ENCODE assay signal across 12 cellular contexts in genomic region chr12:67517181-67517887, GRCh38.
DNase-seq lines count a peak whose midpoint lies in the region; ATAC-seq and TF ChIP-seq lines count a peak whose summit lies in the region.
"Had no signal": no experiment of that assay in that cellular context is flagged by ENCODE, and none has a peak within 500 bp of the region (broad histone marks: within the 10 kb centered on the region; RNA-seq: fewer than 3 reads in every experiment).

No MANE protein-coding gene starts in this region.

- intact Hi-C loops in spleen (cut with DNase I; ENCODE audit: low total_unique reads): no loop called here

- H3K9ac ChIP-seq in KMS-11: no peak overlapping the region
- H3K9ac ChIP-seq: parathyroid adenoma had no signal

- no peak for ATAC-seq in GM19452 (IDR thresholded peaks at IDR 0.05; ENCODE audit: unreplicated experiment)

- H3K4me1 ChIP-seq in KMS-11 (ENCODE audit: low read depth, poor library complexity, severe bottlenecking): peaks cover 39% of the 10 kb centered on the region
- peaks cover 0 to 26% (median 5%) of the 10 kb centered on the region in 6 donors for H3K4me1 ChIP-seq in spleen
- H3K4me1 ChIP-seq: parathyroid adenoma had no signal

- no peak overlapping the region for H3K27ac ChIP-seq in KMS-11
- no peak overlapping the region for H3K27ac ChIP-seq in spleen
- H3K27ac ChIP-seq: HL-60, parathyroid adenoma had no signal

- no peaks in the 10 kb centered on the region for H4K20me1 ChIP-seq in KMS-11 (ENCODE audit: insufficient read depth)

- no peaks in the 10 kb centered on the region for H3K79me2 ChIP-seq in KMS-11 (ENCODE audit: insufficient read depth, low read depth)
- H3K79me2 ChIP-seq: parathyroid adenoma had no signal

- H3K9me3 ChIP-seq in spleen: no peaks in the 10 kb centered on the region

- DNase-seq in A172 (ENCODE audit: low spot score) (peak; percentile 81), amniotic epithelial cell (ENCODE audit: low read depth) (peak; percentile 33), kidney epithelial cell (ENCODE audit: low read depth) (peak; percentile 23), NCI-H187 (lab: John Stamatoyannopoulos, UW) (no peak), spleen (no peak), NCI-H526 treated with DMSO at 0.1 percent for 48 hours (lab: John Stamatoyannopoulos, UW) (no peak)
- DNase-seq: head of caudate nucleus, HFFc6 had no signal

- no peak for TF ChIP-seq POLR2A in spleen (IDR thresholded peaks at IDR 0.05)

- no peaks in the 10 kb centered on the region for H3K27me3 ChIP-seq in KMS-11 (ENCODE audit: insufficient read depth, low read depth)
- no peaks in the 10 kb centered on the region for H3K27me3 ChIP-seq in kidney epithelial cell (ENCODE audit: control insufficient read depth, insufficient read depth, low read length)
- no peaks in the 10 kb centered on the region for H3K27me3 ChIP-seq in spleen (replicated peaks in 1 of 7)

- H2AFZ ChIP-seq in KMS-11 (ENCODE audit: low read depth): no peak overlapping the region
- H2AFZ ChIP-seq: parathyroid adenoma had no signal

- H3K36me3 ChIP-seq in KMS-11 (ENCODE audit: insufficient read depth) (no peaks in the 10 kb centered on the region), kidney epithelial cell (ENCODE audit: control insufficient read depth, insufficient read depth, low read length) (no peaks in the 10 kb centered on the region), spleen (no peaks in the 10 kb centered on the region)

- WGBS in spleen, 5 donors: 51 to 83% (median 73%) methylated on average over 16 of the region's 16 CpGs

- H3K4me3 ChIP-seq in KMS-11 (IDR thresholded peaks at IDR 0.05; ENCODE audit: insufficient read depth, low read depth, low read length): no peak overlapping the region
- H3K4me3 ChIP-seq in kidney epithelial cell (ENCODE audit: low read depth, low read length): no peak overlapping the region
- no peak overlapping the region for H3K4me3 ChIP-seq in spleen

- peak overlapping the region; percentile 88; the same call in 1 of the 2 replicates for H3K4me2 ChIP-seq in KMS-11

- no peak for TF ChIP-seq CTCF in KMS-11 (conservative IDR thresholded peaks at IDR 0.05; ENCODE audit: low read depth, low read length)
- no peak for TF ChIP-seq CTCF in kidney epithelial cell (IDR thresholded peaks at IDR 0.05; ENCODE audit: insufficient read depth, low read length, poor library complexity, severe bottlenecking)
- TF ChIP-seq CTCF in spleen (IDR thresholded peaks at IDR 0.05 in 8 of 11, conservative IDR thresholded peaks at IDR 0.05 in 3 of 11): no peak

Comparison
In these comparisons a context has a peak if more than half of its experiments do, and no peak if none do; other contexts are left out.
1. DNase-seq: peak in A172 (single experiment), amniotic epithelial cell (single experiment) and kidney epithelial cell (single experiment); none in NCI-H187 (0 of 2), spleen (single experiment) and NCI-H526 treated with DMSO at 0.1 percent for 48 hours (single experiment).